1 cellular context compared by ENCODE assay signal in genomic region chr7:82397846-82398245, GRCh38.
TF ChIP-seq lines count a peak whose summit lies in the region.

No MANE protein-coding gene starts in this region.

TF ChIP-seq in GM12878, 131 proteins besides CTCF, POLR2A, EP300 and RAD21:
- TF ChIP-seq SUZ12 (IDR thresholded peaks at IDR 0.05; ENCODE audit: unreplicated experiment) = no peak
- TF ChIP-seq ZNF207 (IDR thresholded peaks at IDR 0.05; ENCODE audit: borderline replicate concordance) = no peak
- no peak for TF ChIP-seq TAF1 (IDR thresholded peaks at IDR 0.05; ENCODE audit: borderline replicate concordance, low read depth, low read length)
- TF ChIP-seq SP1 (IDR thresholded peaks at IDR 0.05; ENCODE audit: low read depth, low read length) = no peak
- TF ChIP-seq NKRF (conservative IDR thresholded peaks at IDR 0.05) = no peak
- TF ChIP-seq NR2C2 (IDR thresholded peaks at IDR 0.05; ENCODE audit: borderline replicate concordance, control insufficient read depth, insufficient read length, low read depth) = no peak
- TF ChIP-seq ZNF24 (IDR thresholded peaks at IDR 0.05) = no peak
- TF ChIP-seq SKIL (IDR thresholded peaks at IDR 0.05; ENCODE audit: low read depth, poor library complexity, severe bottlenecking) = no peak
TF ChIP-seq in GM12878: peak in this region for 0.
